ENCODE assay signal across 2 cellular contexts in the genomic region with DNA sequence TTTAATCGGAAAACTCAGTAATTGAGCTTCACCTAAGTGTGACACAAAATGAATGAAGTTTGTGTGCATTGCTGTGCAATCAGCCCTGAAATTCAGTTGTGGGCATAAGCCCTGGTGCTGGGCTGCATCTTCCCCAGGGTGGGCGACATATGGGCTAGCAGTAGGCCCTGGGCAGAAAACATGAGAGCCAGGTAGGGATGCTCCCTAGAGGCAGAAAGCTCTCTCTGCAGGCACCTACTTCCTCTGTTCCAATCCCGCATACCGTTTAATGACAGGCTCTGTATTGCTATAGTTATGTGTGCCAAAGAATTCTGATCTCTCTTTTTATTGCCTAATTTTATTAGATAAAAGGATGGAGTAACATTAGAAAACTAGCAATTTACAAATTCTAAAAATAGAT.
TF ChIP-seq lines count a peak whose summit lies in the region.

No MANE protein-coding gene starts in this region.

TF ChIP-seq in GM23338, 12 proteins besides CTCF, POLR2A, EP300 and RAD21 (continued from another document):
- TF ChIP-seq, protein P1, sequence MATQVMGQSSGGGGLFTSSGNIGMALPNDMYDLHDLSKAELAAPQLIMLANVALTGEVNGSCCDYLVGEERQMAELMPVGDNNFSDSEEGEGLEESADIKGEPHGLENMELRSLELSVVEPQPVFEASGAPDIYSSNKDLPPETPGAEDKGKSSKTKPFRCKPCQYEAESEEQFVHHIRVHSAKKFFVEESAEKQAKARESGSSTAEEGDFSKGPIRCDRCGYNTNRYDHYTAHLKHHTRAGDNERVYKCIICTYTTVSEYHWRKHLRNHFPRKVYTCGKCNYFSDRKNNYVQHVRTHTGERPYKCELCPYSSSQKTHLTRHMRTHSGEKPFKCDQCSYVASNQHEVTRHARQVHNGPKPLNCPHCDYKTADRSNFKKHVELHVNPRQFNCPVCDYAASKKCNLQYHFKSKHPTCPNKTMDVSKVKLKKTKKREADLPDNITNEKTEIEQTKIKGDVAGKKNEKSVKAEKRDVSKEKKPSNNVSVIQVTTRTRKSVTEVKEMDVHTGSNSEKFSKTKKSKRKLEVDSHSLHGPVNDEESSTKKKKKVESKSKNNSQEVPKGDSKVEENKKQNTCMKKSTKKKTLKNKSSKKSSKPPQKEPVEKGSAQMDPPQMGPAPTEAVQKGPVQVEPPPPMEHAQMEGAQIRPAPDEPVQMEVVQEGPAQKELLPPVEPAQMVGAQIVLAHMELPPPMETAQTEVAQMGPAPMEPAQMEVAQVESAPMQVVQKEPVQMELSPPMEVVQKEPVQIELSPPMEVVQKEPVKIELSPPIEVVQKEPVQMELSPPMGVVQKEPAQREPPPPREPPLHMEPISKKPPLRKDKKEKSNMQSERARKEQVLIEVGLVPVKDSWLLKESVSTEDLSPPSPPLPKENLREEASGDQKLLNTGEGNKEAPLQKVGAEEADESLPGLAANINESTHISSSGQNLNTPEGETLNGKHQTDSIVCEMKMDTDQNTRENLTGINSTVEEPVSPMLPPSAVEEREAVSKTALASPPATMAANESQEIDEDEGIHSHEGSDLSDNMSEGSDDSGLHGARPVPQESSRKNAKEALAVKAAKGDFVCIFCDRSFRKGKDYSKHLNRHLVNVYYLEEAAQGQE (IDR thresholded peaks at IDR 0.05; ENCODE audit: unreplicated experiment), result no peak
- TF ChIP-seq, protein P2, sequence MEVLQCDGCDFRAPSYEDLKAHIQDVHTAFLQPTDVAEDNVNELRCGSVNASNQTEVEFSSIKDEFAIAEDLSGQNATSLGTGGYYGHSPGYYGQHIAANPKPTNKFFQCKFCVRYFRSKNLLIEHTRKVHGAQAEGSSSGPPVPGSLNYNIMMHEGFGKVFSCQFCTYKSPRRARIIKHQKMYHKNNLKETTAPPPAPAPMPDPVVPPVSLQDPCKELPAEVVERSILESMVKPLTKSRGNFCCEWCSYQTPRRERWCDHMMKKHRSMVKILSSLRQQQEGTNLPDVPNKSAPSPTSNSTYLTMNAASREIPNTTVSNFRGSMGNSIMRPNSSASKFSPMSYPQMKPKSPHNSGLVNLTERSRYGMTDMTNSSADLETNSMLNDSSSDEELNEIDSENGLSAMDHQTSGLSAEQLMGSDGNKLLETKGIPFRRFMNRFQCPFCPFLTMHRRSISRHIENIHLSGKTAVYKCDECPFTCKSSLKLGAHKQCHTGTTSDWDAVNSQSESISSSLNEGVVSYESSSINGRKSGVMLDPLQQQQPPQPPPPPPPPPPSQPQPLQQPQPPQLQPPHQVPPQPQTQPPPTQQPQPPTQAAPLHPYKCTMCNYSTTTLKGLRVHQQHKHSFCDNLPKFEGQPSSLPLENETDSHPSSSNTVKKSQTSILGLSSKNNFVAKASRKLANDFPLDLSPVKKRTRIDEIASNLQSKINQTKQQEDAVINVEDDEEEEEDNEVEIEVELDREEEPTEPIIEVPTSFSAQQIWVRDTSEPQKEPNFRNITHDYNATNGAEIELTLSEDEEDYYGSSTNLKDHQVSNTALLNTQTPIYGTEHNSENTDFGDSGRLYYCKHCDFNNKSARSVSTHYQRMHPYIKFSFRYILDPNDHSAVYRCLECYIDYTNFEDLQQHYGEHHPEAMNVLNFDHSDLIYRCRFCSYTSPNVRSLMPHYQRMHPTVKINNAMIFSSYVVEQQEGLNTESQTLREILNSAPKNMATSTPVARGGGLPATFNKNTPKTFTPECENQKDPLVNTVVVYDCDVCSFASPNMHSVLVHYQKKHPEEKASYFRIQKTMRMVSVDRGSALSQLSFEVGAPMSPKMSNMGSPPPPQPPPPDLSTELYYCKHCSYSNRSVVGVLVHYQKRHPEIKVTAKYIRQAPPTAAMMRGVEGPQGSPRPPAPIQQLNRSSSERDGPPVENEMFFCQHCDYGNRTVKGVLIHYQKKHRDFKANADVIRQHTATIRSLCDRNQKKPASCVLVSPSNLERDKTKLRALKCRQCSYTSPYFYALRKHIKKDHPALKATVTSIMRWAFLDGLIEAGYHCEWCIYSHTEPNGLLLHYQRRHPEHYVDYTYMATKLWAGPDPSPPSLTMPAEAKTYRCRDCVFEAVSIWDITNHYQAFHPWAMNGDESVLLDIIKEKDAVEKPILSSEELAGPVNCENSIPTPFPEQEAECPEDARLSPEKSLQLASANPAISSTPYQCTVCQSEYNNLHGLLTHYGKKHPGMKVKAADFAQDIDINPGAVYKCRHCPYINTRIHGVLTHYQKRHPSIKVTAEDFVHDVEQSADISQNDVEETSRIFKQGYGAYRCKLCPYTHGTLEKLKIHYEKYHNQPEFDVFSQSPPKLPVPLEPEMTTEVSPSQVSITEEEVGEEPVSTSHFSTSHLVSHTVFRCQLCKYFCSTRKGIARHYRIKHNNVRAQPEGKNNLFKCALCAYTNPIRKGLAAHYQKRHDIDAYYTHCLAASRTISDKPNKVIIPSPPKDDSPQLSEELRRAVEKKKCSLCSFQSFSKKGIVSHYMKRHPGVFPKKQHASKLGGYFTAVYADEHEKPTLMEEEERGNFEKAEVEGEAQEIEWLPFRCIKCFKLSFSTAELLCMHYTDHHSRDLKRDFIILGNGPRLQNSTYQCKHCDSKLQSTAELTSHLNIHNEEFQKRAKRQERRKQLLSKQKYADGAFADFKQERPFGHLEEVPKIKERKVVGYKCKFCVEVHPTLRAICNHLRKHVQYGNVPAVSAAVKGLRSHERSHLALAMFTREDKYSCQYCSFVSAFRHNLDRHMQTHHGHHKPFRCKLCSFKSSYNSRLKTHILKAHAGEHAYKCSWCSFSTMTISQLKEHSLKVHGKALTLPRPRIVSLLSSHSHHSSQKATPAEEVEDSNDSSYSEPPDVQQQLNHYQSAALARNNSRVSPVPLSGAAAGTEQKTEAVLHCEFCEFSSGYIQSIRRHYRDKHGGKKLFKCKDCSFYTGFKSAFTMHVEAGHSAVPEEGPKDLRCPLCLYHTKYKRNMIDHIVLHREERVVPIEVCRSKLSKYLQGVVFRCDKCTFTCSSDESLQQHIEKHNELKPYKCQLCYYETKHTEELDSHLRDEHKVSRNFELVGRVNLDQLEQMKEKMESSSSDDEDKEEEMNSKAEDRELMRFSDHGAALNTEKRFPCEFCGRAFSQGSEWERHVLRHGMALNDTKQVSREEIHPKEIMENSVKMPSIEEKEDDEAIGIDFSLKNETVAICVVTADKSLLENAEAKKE (CRISPR knock-in tag; IDR thresholded peaks at IDR 0.05), result no peak
- TF ChIP-seq JUNB (IDR thresholded peaks at IDR 0.05; ENCODE audit: unreplicated experiment) (no peak), ZNF331 (CRISPR knock-in tag; IDR thresholded peaks at IDR 0.05; ENCODE audit: low read depth) (no peak)

TF ChIP-seq in HEK293T, 16 proteins besides CTCF, POLR2A, EP300 and RAD21 (continued from another document):
- no peak for TF ChIP-seq ZNF384 (IDR thresholded peaks at IDR 0.05)
- TF ChIP-seq LEF1 (IDR thresholded peaks at IDR 0.05; ENCODE audit: borderline replicate concordance), result no peak
- no peak for TF ChIP-seq TARDBP (IDR thresholded peaks at IDR 0.05)
- TF ChIP-seq SUZ12 (IDR thresholded peaks at IDR 0.05), result no peak
- TF ChIP-seq CTBP1 (IDR thresholded peaks at IDR 0.05; ENCODE audit: borderline replicate concordance), result no peak
- no peak for TF ChIP-seq ARNT (IDR thresholded peaks at IDR 0.05)
- TF ChIP-seq, protein P3, sequence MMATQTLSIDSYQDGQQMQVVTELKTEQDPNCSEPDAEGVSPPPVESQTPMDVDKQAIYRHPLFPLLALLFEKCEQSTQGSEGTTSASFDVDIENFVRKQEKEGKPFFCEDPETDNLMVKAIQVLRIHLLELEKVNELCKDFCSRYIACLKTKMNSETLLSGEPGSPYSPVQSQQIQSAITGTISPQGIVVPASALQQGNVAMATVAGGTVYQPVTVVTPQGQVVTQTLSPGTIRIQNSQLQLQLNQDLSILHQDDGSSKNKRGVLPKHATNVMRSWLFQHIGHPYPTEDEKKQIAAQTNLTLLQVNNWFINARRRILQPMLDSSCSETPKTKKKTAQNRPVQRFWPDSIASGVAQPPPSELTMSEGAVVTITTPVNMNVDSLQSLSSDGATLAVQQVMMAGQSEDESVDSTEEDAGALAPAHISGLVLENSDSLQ (IDR thresholded peaks at IDR 0.05), result no peak
TF ChIP-seq in HEK293T: peak in this region for 0.
